Comparison of ENCODE assay signal across 1 cellular context in the genomic region with DNA sequence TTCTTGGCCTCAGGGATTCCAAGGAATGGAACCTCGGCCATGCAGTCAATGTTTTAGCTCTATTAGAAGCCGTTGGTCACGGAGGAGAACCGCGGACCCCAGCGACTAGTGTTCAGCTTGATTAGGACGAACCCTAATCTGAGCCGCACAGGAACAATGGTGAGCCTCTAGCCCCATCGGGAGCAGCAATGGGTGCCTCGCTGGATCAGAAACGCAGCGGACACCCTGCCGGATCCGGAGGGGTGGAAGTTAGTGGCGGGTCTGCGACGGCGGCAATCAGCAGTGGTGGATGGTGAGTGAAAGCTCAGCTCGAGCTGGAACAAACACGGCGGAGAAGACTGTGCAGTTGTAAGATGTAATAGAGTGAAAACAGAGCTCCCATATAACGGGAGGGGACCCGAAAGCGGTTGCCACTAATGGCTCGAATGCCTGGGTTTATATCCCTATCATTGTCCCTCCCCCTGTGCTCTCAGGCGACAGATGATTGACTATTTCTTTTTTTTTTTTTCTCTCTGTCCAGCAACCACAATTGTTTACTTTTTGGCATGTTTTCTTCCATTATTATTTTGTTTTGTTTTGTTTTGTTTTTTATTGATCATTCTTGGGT.
TF ChIP-seq lines count a peak whose summit lies in the region.

No MANE protein-coding gene starts in this region.

TF ChIP-seq in K562, 482 proteins besides CTCF, POLR2A, EP300 and RAD21 (continued from another document):
- TF ChIP-seq, protein P1, sequence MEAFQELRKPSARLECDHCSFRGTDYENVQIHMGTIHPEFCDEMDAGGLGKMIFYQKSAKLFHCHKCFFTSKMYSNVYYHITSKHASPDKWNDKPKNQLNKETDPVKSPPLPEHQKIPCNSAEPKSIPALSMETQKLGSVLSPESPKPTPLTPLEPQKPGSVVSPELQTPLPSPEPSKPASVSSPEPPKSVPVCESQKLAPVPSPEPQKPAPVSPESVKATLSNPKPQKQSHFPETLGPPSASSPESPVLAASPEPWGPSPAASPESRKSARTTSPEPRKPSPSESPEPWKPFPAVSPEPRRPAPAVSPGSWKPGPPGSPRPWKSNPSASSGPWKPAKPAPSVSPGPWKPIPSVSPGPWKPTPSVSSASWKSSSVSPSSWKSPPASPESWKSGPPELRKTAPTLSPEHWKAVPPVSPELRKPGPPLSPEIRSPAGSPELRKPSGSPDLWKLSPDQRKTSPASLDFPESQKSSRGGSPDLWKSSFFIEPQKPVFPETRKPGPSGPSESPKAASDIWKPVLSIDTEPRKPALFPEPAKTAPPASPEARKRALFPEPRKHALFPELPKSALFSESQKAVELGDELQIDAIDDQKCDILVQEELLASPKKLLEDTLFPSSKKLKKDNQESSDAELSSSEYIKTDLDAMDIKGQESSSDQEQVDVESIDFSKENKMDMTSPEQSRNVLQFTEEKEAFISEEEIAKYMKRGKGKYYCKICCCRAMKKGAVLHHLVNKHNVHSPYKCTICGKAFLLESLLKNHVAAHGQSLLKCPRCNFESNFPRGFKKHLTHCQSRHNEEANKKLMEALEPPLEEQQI (IDR thresholded peaks at IDR 0.05) = no peak
- 0 out of 2 replicates have a peak, but pooled peaks have one; percentile 15 for TF ChIP-seq ARID1B (IDR thresholded peaks at IDR 0.05)
